23 cellular contexts compared by ENCODE assay signal in the genomic region with DNA sequence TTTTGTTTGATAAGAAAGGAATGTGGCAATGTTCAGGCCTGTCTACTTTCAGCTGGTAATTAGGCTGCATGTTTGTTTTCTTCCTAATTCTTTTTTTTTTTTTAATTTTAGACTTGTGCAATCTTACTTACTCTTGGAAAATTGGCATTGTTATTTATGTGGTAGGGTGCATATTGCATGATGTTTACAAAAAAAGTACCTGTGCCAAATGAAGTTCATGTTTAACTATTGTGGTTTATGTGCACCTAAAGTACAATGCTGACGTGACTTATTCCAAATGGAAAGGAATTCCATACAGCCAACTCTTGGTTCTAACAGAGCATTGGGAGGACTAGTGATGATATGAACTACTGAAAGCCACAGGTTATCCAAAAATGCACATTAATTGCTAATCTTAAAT. TPM values are rescaled to one million over a fixed set of nuclear protein-coding genes. Genes with fewer than 3 reads are reported as not detected.
"Had no signal": no experiment of that assay in that cellular context is flagged by ENCODE, and none has a peak within 500 bp of the region (broad histone marks: within the 10 kb centered on the region; RNA-seq: fewer than 3 reads in every experiment).

No MANE protein-coding gene starts in this region.

- H3K4me1 Mint-ChIP-seq: activated CD4-positive, alpha-beta T cell treated with anti-CD3 and anti-CD28 coated beads, Interleukin-2, amount 10 ng/mL, durations not matched to agents 24 days and 14 days; activated T-helper 17 cell treated with anti-CD3 and anti-CD28 coated beads, Interleukin-2, amount 50 U/mL, for 72 hours; T-helper 17 cell; WTC11 had no signal

- H3K36me3 Mint-ChIP-seq: activated naive CD8-positive, alpha-beta T cell; WTC11 had no signal

- ATAC-seq: activated T-helper 17 cell treated with anti-CD3 and anti-CD28 coated beads, Interleukin-2, amount 50 U/mL, for 72 hours; T-helper 17 cell; WTC11 had no signal

- DNase-seq: activated CD4-positive, alpha-beta T cell treated with anti-CD3 and anti-CD28 coated beads, Interleukin-2, amount 10 ng/mL, durations not matched to agents 24 days and 14 days; activated CD4-positive, alpha-beta T cell treated with anti-CD3 and anti-CD28 coated beads, Interleukin-2, amount 50 U/mL, for 48 hours; activated CD4-positive, CD25-positive, alpha-beta regulatory T cell treated with anti-CD3 and anti-CD28 coated beads, Interleukin-2, amount 50 U/mL, for 72 hours; activated gamma-delta T cell; activated naive CD4-positive, alpha-beta T cell treated with anti-CD3 and anti-CD28 coated beads for 36 hours; activated T-cell treated with anti-CD3 and anti-CD28 coated beads for 4 hours; activated T-cell treated with anti-CD3 and anti-CD28 coated beads, Interleukin-2, amount 50 U/mL, for 48 hours; central memory CD4-positive, alpha-beta T cell; Karpas-422; NCI-H1105 treated with DMSO at 0.1 percent for 48 hours; NCI-H1436 treated with DMSO at 0.1 percent for 48 hours; NCI-H187; NCI-H2081; NCI-H510A treated with DMSO at 0.1 percent for 48 hours; NCI-H69; NK-92 treated with Interleukin-12 subunit alpha and Interleukin-12 subunit beta, amount 100 ng/mL, for 24 hours; SHP77 treated with DMSO at 0.1 percent for 48 hours; T-helper 17 cell; T-helper 9 cell had no signal

- H3K27me3 Mint-ChIP-seq: activated CD4-positive, alpha-beta T cell treated with anti-CD3 and anti-CD28 coated beads, Interleukin-2, amount 10 ng/mL, durations not matched to agents 24 days and 14 days; activated T-helper 17 cell treated with anti-CD3 and anti-CD28 coated beads, Interleukin-2, amount 50 U/mL, for 72 hours; T-helper 17 cell had no signal

- H3K9me3 Mint-ChIP-seq: activated CD4-positive, alpha-beta T cell treated with anti-CD3 and anti-CD28 coated beads, Interleukin-2, amount 10 ng/mL, durations not matched to agents 24 days and 14 days; activated naive CD4-positive, alpha-beta T cell treated with anti-CD3 and anti-CD28 coated beads for 36 hours; activated T-helper 17 cell treated with anti-CD3 and anti-CD28 coated beads, Interleukin-2, amount 50 U/mL, for 72 hours had no signal

- H3K4me3 Mint-ChIP-seq: activated CD4-positive, alpha-beta T cell treated with anti-CD3 and anti-CD28 coated beads, Interleukin-2, amount 10 ng/mL, durations not matched to agents 24 days and 14 days; activated naive CD4-positive, alpha-beta T cell treated with anti-CD3 and anti-CD28 coated beads for 36 hours; activated naive CD8-positive, alpha-beta T cell; activated T-helper 17 cell treated with anti-CD3 and anti-CD28 coated beads, Interleukin-2, amount 50 U/mL, for 72 hours; T-helper 17 cell; WTC11 had no signal

- H3K27ac Mint-ChIP-seq: activated CD4-positive, alpha-beta T cell treated with anti-CD3 and anti-CD28 coated beads, Interleukin-2, amount 10 ng/mL, durations not matched to agents 24 days and 14 days; activated naive CD4-positive, alpha-beta T cell treated with anti-CD3 and anti-CD28 coated beads for 36 hours; activated naive CD8-positive, alpha-beta T cell; activated T-helper 17 cell treated with anti-CD3 and anti-CD28 coated beads, Interleukin-2, amount 50 U/mL, for 72 hours; T-helper 17 cell; WTC11 had no signal

RNA-seq across cellular contexts. Expression of gene KCNK2, which starts 51.0 kb away (rescaled TPM):
- total RNA-seq: activated CD4-positive, alpha-beta T cell treated with anti-CD3 and anti-CD28 coated beads, Interleukin-2, amount 10 ng/mL, durations not matched to agents 24 days and 14 days; activated CD8-positive, alpha-beta memory T cell treated with anti-CD3 and anti-CD28 coated beads for 36 hours; activated naive CD4-positive, alpha-beta T cell treated with anti-CD3 and anti-CD28 coated beads for 36 hours; activated T-helper 17 cell treated with anti-CD3 and anti-CD28 coated beads, Interleukin-2, amount 50 U/mL, for 72 hours; T-helper 17 cell had no signal
